Comparison of ENCODE assay signal across 8 cellular contexts in the genomic region with DNA sequence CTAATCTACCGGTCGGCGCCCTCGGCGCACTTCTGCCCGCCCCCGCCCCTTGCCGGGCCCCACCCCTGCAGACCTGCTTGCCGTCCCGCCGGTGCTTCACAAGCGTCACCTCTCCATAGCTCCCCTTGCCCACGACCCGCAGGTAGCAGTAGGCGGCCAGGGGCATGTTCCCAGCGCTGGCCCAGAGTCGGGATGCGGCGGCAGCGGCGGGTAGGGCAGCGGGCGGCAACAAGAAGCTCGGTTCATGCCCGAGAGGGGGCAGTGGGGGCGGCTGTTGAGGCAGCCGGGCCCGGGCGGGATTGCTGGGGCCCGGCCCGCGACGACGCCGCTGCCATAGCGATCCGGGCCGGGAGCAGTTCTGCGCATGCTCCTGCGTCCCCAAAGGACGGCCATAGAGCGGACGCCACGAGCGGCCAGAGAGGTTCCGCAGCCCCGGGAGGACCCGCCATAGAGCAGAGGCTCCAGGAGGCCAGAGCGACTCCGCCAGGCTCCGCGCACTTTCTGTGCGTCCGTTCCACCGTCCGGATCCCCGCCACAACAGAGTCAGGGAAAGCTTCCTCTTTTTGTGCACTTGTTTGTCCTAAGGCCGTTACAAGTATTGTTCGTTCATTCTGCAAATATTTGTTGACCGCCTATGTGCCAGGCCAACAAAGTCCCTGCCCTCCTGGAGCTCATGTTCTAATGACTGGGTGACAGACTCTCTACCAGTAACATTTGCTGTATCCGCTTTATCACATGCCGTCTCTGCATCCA. TPM values are rescaled to one million over a fixed set of nuclear protein-coding genes. Genes with fewer than 3 reads are reported as not detected.
A peak's percentile ranks its signal among the peaks of the same experiment; 100 is the strongest.
DNase-seq lines count a peak whose midpoint lies in the region; ATAC-seq and FAIRE-seq lines count a peak whose summit lies in the region.

NEK4 (minus strand) TSS at position 360 of the 753 bp plus-strand sequence; CDS start at position 166, 194 bp downstream.

- ATAC-seq in GM18502 (IDR thresholded peaks at IDR 0.05; ENCODE audit: poor library complexity, unreplicated experiment), result peak; percentile 95
- peak; percentile 94 for ATAC-seq in HG02943 (IDR thresholded peaks at IDR 0.05; ENCODE audit: low read depth, unreplicated experiment)
- peak; percentile 99 for ATAC-seq in right cardiac atrium

- no peaks in the 10 kb centered on the region for H3K4me1 ChIP-seq in right cardiac atrium (ENCODE audit: control insufficient read depth, insufficient read depth, low read length)

- FAIRE-seq in urothelium cell line (lab: Jason Lieb, UNC), result no peak

- intact Hi-C loops in right cardiac atrium (cut with DNase I), result no loop called here

- WGBS in right cardiac atrium, result under 1% methylated on average over 62 of the region's 62 CpGs

- H3K4me3 ChIP-seq in right cardiac atrium (ENCODE audit: low read length), result peak within 1 kb of the TSS; percentile 98

- no peaks in the 10 kb centered on the region for H3K9me3 ChIP-seq in right cardiac atrium (ENCODE audit: control insufficient read depth, low read length)

- H3K27me3 ChIP-seq in right cardiac atrium (ENCODE audit: control insufficient read depth, insufficient read depth), result no peaks in the 10 kb centered on the region

- H3K27ac ChIP-seq in right cardiac atrium (ENCODE audit: low read length), result peak within 1 kb of the TSS; percentile 94

- DNase-seq in NCI-H187 treated with DMSO at 0.1 percent for 48 hours (lab: John Stamatoyannopoulos, UW) (peak; percentile 41), T-helper 2 cell (peak; percentile 45 to 89 (median 72)), anterior cingulate cortex (lab: John Stamatoyannopoulos, UW) (peak; percentile 48 to 97 (median 88)), right cardiac atrium (peak; percentile 96 to 98 (median 98)), pulmonary artery endothelial cell (ENCODE audit: low read depth, low spot score) (peak; percentile 61), urothelium cell line (ENCODE audit: low spot score) (peak; percentile 98)

RNA-seq across cellular contexts. Expression of gene NEK4, which starts in this region (rescaled TPM):
- total RNA-seq in right cardiac atrium (10 to 100 TPM; 16.4 to 18.2 (median 17.5) TPM), pulmonary artery endothelial cell (16.4 and 25.5 TPM in 2 replicates)
- 4.5 TPM for polyA plus RNA-seq in right cardiac atrium

Comparison
In these comparisons a context has a peak if more than half of its experiments do, and no peak if none do; other contexts are left out.
1. Peak in every context shown above with its lines: DNase-seq, ATAC-seq, H3K4me3 ChIP-seq and H3K27ac ChIP-seq.
2. DNase-seq: peak in every context shown above with its lines; median percentile 98 in right cardiac atrium; 98 in urothelium cell line; 88 in anterior cingulate cortex; 72 in T-helper 2 cell; 61 in pulmonary artery endothelial cell; 41 in NCI-H187 treated with DMSO at 0.1 percent for 48 hours.